ENCODE assay signal across 1 cellular context in genomic region chr1:3711780-3712451, GRCh38.
TF ChIP-seq lines count a peak whose summit lies in the region.

No MANE protein-coding gene starts in this region.

TF ChIP-seq in HEK293, 187 proteins besides CTCF, POLR2A, EP300 and RAD21 (continued from another document):
- TF ChIP-seq MYNN (tag by site-specific recombination; IDR thresholded peaks at IDR 0.05; ENCODE audit: borderline replicate concordance) (no peak), SP7 (tag by site-specific recombination; IDR thresholded peaks at IDR 0.05) (peak; percentile 41; the same call in 1 of the 2 replicates), ZNF555 (tag by site-specific recombination; conservative IDR thresholded peaks at IDR 0.05) (no peak), ZEB2 (tag by site-specific recombination; IDR thresholded peaks at IDR 0.05) (peak; percentile 22; the same call in 1 of the 2 replicates), ZNF843 (tag by site-specific recombination; IDR thresholded peaks at IDR 0.05) (peak; percentile 59; the same call in 1 of the 2 replicates), ZFP69B (tag by site-specific recombination; IDR thresholded peaks at IDR 0.05) (no peak), ZNF18 (tag by site-specific recombination; IDR thresholded peaks at IDR 0.05) (peak; percentile 14; the same call in 1 of the 2 replicates), RBAK (tag by site-specific recombination; IDR thresholded peaks at IDR 0.05) (no peak), ZNF660 (tag by site-specific recombination; IDR thresholded peaks at IDR 0.05) (no peak), ZNF341 (tag by site-specific recombination; IDR thresholded peaks at IDR 0.05; ENCODE audit: low read depth) (peak; percentile 65), HOXD13 (CRISPR knock-in tag; IDR thresholded peaks at IDR 0.05; ENCODE audit: borderline replicate concordance) (no peak), ZBTB10 (tag by site-specific recombination; IDR thresholded peaks at IDR 0.05) (no peak), PRDM6 (tag by site-specific recombination; IDR thresholded peaks at IDR 0.05) (peak; percentile 96), ZBTB8A (tag by site-specific recombination; IDR thresholded peaks at IDR 0.05) (no peak; the same call in 1 of the 2 replicates), TCF7L2 (IDR thresholded peaks at IDR 0.05; ENCODE audit: borderline replicate concordance, low read depth, low read length) (no peak), ATF2 (tag by site-specific recombination; IDR thresholded peaks at IDR 0.05; ENCODE audit: low read depth) (0 out of 2 replicates have a peak, but pooled peaks have one; percentile 22), GLI4 (tag by site-specific recombination; IDR thresholded peaks at IDR 0.05) (no peak), ZBTB21 (tag by site-specific recombination; IDR thresholded peaks at IDR 0.05) (no peak), ZNF214 (tag by site-specific recombination; IDR thresholded peaks at IDR 0.05; ENCODE audit: borderline replicate concordance) (no peak), PATZ1 (tag by site-specific recombination; IDR thresholded peaks at IDR 0.05) (peak; percentile 25; the same call in 1 of the 2 replicates), ZNF610 (tag by site-specific recombination; IDR thresholded peaks at IDR 0.05; ENCODE audit: borderline replicate concordance) (0 out of 2 replicates have a peak, but pooled peaks have one; percentile 20), ZIC2 (tag by site-specific recombination; IDR thresholded peaks at IDR 0.05) (peak; percentile 86), KLF10 (tag by site-specific recombination; IDR thresholded peaks at IDR 0.05) (no peak), ZBTB11 (tag by site-specific recombination; conservative IDR thresholded peaks at IDR 0.05; ENCODE audit: low read depth) (no peak), ZNF670 (tag by site-specific recombination; IDR thresholded peaks at IDR 0.05; ENCODE audit: low read depth) (no peak), ZNF600 (tag by site-specific recombination; IDR thresholded peaks at IDR 0.05) (peak; percentile 51; the same call in 1 of the 2 replicates), GLI2 (tag by site-specific recombination; IDR thresholded peaks at IDR 0.05; ENCODE audit: borderline replicate concordance, low read depth) (no peak), HIC1 (tag by site-specific recombination; IDR thresholded peaks at IDR 0.05) (no peak), TRIM28 (IDR thresholded peaks at IDR 0.05; ENCODE audit: borderline replicate concordance, low read length) (peak; percentile 80)
